Comparison of ENCODE assay signal across 22 cellular contexts in the genomic region with DNA sequence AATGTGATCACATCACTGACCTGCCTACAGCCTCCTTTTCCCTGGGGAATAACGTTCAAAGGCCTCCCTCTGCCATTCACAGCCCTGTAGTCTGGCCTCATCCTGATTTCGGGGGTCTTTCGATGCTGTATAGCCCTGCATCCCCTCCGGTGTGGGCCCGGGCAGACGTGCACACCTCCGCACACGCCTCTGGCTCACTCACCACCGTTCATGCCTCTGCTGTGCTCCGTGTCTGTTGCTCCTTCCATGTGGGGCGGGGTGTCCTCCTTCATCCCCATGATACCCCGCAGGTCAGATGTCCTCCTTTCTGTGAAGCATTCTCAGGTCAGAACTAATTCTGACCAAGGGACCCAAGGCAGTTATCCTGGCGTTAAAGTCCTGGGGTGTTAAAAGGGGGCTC. TPM values are rescaled to one million over a fixed set of nuclear protein-coding genes. Genes with fewer than 3 reads are reported as not detected.
A peak's percentile ranks its signal among the peaks of the same experiment; 100 is the strongest.
DNase-seq lines count a peak whose midpoint lies in the region; ATAC-seq, FAIRE-seq and TF ChIP-seq lines count a peak whose summit lies in the region.
"Had no signal": no experiment of that assay in that cellular context is flagged by ENCODE, and none has a peak within 500 bp of the region (broad histone marks: within the 10 kb centered on the region; RNA-seq: fewer than 3 reads in every experiment).

No MANE protein-coding gene starts in this region.

- H3K9ac ChIP-seq in kidney (ENCODE audit: low read length in 2 of 2) (no peak overlapping the region), stomach smooth muscle (ENCODE audit: low read length in 2 of 2) (no peak overlapping the region)
- H3K9ac ChIP-seq: KMS-11 had no signal

- H3K4me1 ChIP-seq in kidney (ENCODE audit: control insufficient read depth in 1 of 2, insufficient read depth in 1 of 2, low read depth in 1 of 2, low read length in 2 of 2) (no peaks in the 10 kb centered on the region), stomach smooth muscle (ENCODE audit: control insufficient read depth, insufficient read depth, low read length) (peaks cover 3% of the 10 kb centered on the region)

- DNase-seq in activated naive CD8-positive, alpha-beta T cell treated with anti-CD3 and anti-CD28 coated beads, Interleukin-2, amount 50 U/mL, for 24 hours: no peak
- DNase-seq in activated naive CD8-positive, alpha-beta T cell treated with anti-CD3 and anti-CD28 coated beads for 36 hours: no peak
- DNase-seq in activated CD4-positive, alpha-beta memory T cell treated with anti-CD3 and anti-CD28 coated beads, Interleukin-2, amount 10 ng/mL, durations not matched to agents 7 days and 5 days: no peak
- peak; percentile 32 for DNase-seq in kidney
- no peak for DNase-seq in cerebellar cortex (ENCODE audit: low spot score)
- no peak for DNase-seq in nephron progenitor cell
- DNase-seq: ACHN; C1 segment of cervical spinal cord; DMS79; MV-4-11; NCI-H187; NCI-H2107; NCI-H510A; NCI-H748 treated with DMSO at 0.1 percent for 48 hours; NK-92 treated with Interleukin-12 subunit alpha and Interleukin-12 subunit beta, amount 100 ng/mL, for 24 hours; Right ventricle myocardium superior had no signal

- TF ChIP-seq CTCF in kidney (IDR thresholded peaks at IDR 0.05; ENCODE audit: borderline replicate concordance, extremely low read depth, insufficient read depth): no peak
- no peak for TF ChIP-seq CTCF in nephron progenitor cell (IDR thresholded peaks at IDR 0.05)

- H3K36me3 ChIP-seq in kidney (ENCODE audit: control insufficient read depth in 1 of 2, insufficient read depth in 2 of 2, low read length in 2 of 2) (peaks cover 16 to 52% of the 10 kb centered on the region in 2 donors), stomach smooth muscle (ENCODE audit: control insufficient read depth in 2 of 2, insufficient read depth in 2 of 2, low read length in 2 of 2) (peaks cover 57 to 59% of the 10 kb centered on the region in 2 donors)

- H3K9me3 ChIP-seq in kidney (ENCODE audit: control insufficient read depth in 1 of 2, low read length in 2 of 2) (no peaks in the 10 kb centered on the region), stomach smooth muscle (ENCODE audit: control insufficient read depth in 2 of 2, low read length in 2 of 2) (no peaks in the 10 kb centered on the region)

- no peak overlapping the region for H3K4me3 ChIP-seq in kidney (ENCODE audit: low read length in 2 of 2)
- H3K4me3 ChIP-seq in stomach smooth muscle (ENCODE audit: low read length in 2 of 2): no peak overlapping the region

- no peaks in the 10 kb centered on the region for H3K27me3 ChIP-seq in stomach smooth muscle (ENCODE audit: control insufficient read depth in 1 of 2, insufficient read depth in 2 of 2, low read length in 2 of 2)

- CTCF ChIA-PET in activated CD4-positive, alpha-beta memory T cell treated with anti-CD3 and anti-CD28 coated beads, Interleukin-2, amount 10 ng/mL, durations not matched to agents 7 days and 5 days (lab: Charles Lee): interaction anchor here (1.8 kb wide), 1 partner anchor 122 kb away, joined by 5 read pairs; no protein-coding TSS in a partner anchor

- intact Hi-C loops in kidney (cut with DNase I): loop anchor here (5.0 kb wide), 1 partner anchor 115 kb away; no protein-coding TSS in a partner anchor

- FAIRE-seq in kidney (lab: Jason Lieb, UNC): no peak
- FAIRE-seq: GM12892, GM18507, H1, RCC 7860 had no signal

- POLR2A ChIA-PET in activated CD4-positive, alpha-beta memory T cell treated with anti-CD3 and anti-CD28 coated beads, Interleukin-2, amount 10 ng/mL, durations not matched to agents 7 days and 5 days (lab: Charles Lee): no interaction called here

- H3K4me3 Mint-ChIP-seq in activated naive CD8-positive, alpha-beta T cell treated with anti-CD3 and anti-CD28 coated beads, Interleukin-2, amount 50 U/mL, for 24 hours: no peak overlapping the region
- H3K4me3 Mint-ChIP-seq in activated naive CD8-positive, alpha-beta T cell treated with anti-CD3 and anti-CD28 coated beads for 36 hours: no peak overlapping the region
- H3K4me3 Mint-ChIP-seq in activated CD4-positive, alpha-beta memory T cell treated with anti-CD3 and anti-CD28 coated beads, Interleukin-2, amount 10 ng/mL, durations not matched to agents 7 days and 5 days: no peak overlapping the region
- no peak overlapping the region for H3K4me3 Mint-ChIP-seq in nephron progenitor cell

- H3K9me3 Mint-ChIP-seq in activated naive CD8-positive, alpha-beta T cell treated with anti-CD3 and anti-CD28 coated beads, Interleukin-2, amount 50 U/mL, for 24 hours: no peaks in the 10 kb centered on the region
- no peaks in the 10 kb centered on the region for H3K9me3 Mint-ChIP-seq in activated naive CD8-positive, alpha-beta T cell treated with anti-CD3 and anti-CD28 coated beads for 36 hours
- no peaks in the 10 kb centered on the region for H3K9me3 Mint-ChIP-seq in activated CD4-positive, alpha-beta memory T cell treated with anti-CD3 and anti-CD28 coated beads, Interleukin-2, amount 10 ng/mL, durations not matched to agents 7 days and 5 days
- no peaks in the 10 kb centered on the region for H3K9me3 Mint-ChIP-seq in nephron progenitor cell

- H3K36me3 Mint-ChIP-seq in activated naive CD8-positive, alpha-beta T cell treated with anti-CD3 and anti-CD28 coated beads, Interleukin-2, amount 50 U/mL, for 24 hours (ENCODE audit: low read depth): peaks cover 50% of the 10 kb centered on the region
- peaks cover 22% of the 10 kb centered on the region for H3K36me3 Mint-ChIP-seq in activated naive CD8-positive, alpha-beta T cell treated with anti-CD3 and anti-CD28 coated beads for 36 hours
- H3K36me3 Mint-ChIP-seq in activated CD4-positive, alpha-beta memory T cell treated with anti-CD3 and anti-CD28 coated beads, Interleukin-2, amount 10 ng/mL, durations not matched to agents 7 days and 5 days (ENCODE audit: low read depth): peaks cover 65% of the 10 kb centered on the region
- H3K36me3 Mint-ChIP-seq in nephron progenitor cell (ENCODE audit: low read depth): peaks cover 58% of the 10 kb centered on the region

- H3K27me3 Mint-ChIP-seq in activated naive CD8-positive, alpha-beta T cell treated with anti-CD3 and anti-CD28 coated beads, Interleukin-2, amount 50 U/mL, for 24 hours: no peaks in the 10 kb centered on the region
- H3K27me3 Mint-ChIP-seq in activated naive CD8-positive, alpha-beta T cell treated with anti-CD3 and anti-CD28 coated beads for 36 hours: no peaks in the 10 kb centered on the region
- no peaks in the 10 kb centered on the region for H3K27me3 Mint-ChIP-seq in activated CD4-positive, alpha-beta memory T cell treated with anti-CD3 and anti-CD28 coated beads, Interleukin-2, amount 10 ng/mL, durations not matched to agents 7 days and 5 days
- no peaks in the 10 kb centered on the region for H3K27me3 Mint-ChIP-seq in nephron progenitor cell (ENCODE audit: low read depth, poor library complexity)

- H3K27ac ChIP-seq in kidney (ENCODE audit: low read depth in 2 of 2, low read length in 2 of 2): no peak overlapping the region
- peak overlapping the region; percentile 2 for H3K27ac ChIP-seq in stomach smooth muscle (ENCODE audit: low read length)
- H3K27ac ChIP-seq: KMS-11 had no signal

- ATAC-seq in activated naive CD8-positive, alpha-beta T cell treated with anti-CD3 and anti-CD28 coated beads, Interleukin-2, amount 50 U/mL, for 24 hours: no peak

- H3K27ac Mint-ChIP-seq in activated naive CD8-positive, alpha-beta T cell treated with anti-CD3 and anti-CD28 coated beads, Interleukin-2, amount 50 U/mL, for 24 hours: peak overlapping the region; percentile 13
- H3K27ac Mint-ChIP-seq in activated naive CD8-positive, alpha-beta T cell treated with anti-CD3 and anti-CD28 coated beads for 36 hours: no peak overlapping the region
- peak overlapping the region; percentile 29 for H3K27ac Mint-ChIP-seq in activated CD4-positive, alpha-beta memory T cell treated with anti-CD3 and anti-CD28 coated beads, Interleukin-2, amount 10 ng/mL, durations not matched to agents 7 days and 5 days
- no peak overlapping the region for H3K27ac Mint-ChIP-seq in nephron progenitor cell

- H3K4me1 Mint-ChIP-seq in activated naive CD8-positive, alpha-beta T cell treated with anti-CD3 and anti-CD28 coated beads, Interleukin-2, amount 50 U/mL, for 24 hours: peaks cover 37% of the 10 kb centered on the region
- peaks cover 36% of the 10 kb centered on the region for H3K4me1 Mint-ChIP-seq in activated naive CD8-positive, alpha-beta T cell treated with anti-CD3 and anti-CD28 coated beads for 36 hours
- H3K4me1 Mint-ChIP-seq in activated CD4-positive, alpha-beta memory T cell treated with anti-CD3 and anti-CD28 coated beads, Interleukin-2, amount 10 ng/mL, durations not matched to agents 7 days and 5 days: peaks cover 52% of the 10 kb centered on the region
- peaks cover 5% of the 10 kb centered on the region for H3K4me1 Mint-ChIP-seq in nephron progenitor cell

RNA-seq across cellular contexts. Expression of a gene that starts 13.8 kb away (rescaled TPM):
- 100 to 1,000 TPM; 142 to 144 TPM for total RNA-seq in activated naive CD8-positive, alpha-beta T cell treated with anti-CD3 and anti-CD28 coated beads for 36 hours
- 100 to 1,000 TPM; 116 to 119 TPM for total RNA-seq in activated CD4-positive, alpha-beta memory T cell treated with anti-CD3 and anti-CD28 coated beads, Interleukin-2, amount 10 ng/mL, durations not matched to agents 7 days and 5 days
- total RNA-seq in kidney: 16.8 TPM
- 18.0 TPM for polyA plus RNA-seq in kidney (ENCODE audit: insufficient read depth, low read depth, low replicate concordance)

RNA-seq across cellular contexts. Expression of a gene that starts 26.3 kb away (rescaled TPM):
- total RNA-seq in activated naive CD8-positive, alpha-beta T cell treated with anti-CD3 and anti-CD28 coated beads for 36 hours: 10 to 100 TPM; 59.0 to 60.0 TPM
- total RNA-seq in activated CD4-positive, alpha-beta memory T cell treated with anti-CD3 and anti-CD28 coated beads, Interleukin-2, amount 10 ng/mL, durations not matched to agents 7 days and 5 days: 10 to 100 TPM; 33.8 to 35.3 TPM
- 19.5 TPM for total RNA-seq in kidney
- 26.3 TPM for polyA plus RNA-seq in kidney (ENCODE audit: insufficient read depth, low read depth, low replicate concordance)

RNA-seq across cellular contexts. Expression of a gene that starts 47.7 kb away (rescaled TPM):
- total RNA-seq in activated naive CD8-positive, alpha-beta T cell treated with anti-CD3 and anti-CD28 coated beads for 36 hours: not detected
- total RNA-seq in activated CD4-positive, alpha-beta memory T cell treated with anti-CD3 and anti-CD28 coated beads, Interleukin-2, amount 10 ng/mL, durations not matched to agents 7 days and 5 days: not detected
- total RNA-seq in kidney: not detected
- polyA plus RNA-seq in kidney (ENCODE audit: insufficient read depth, low read depth, low replicate concordance): not detected
- total RNA-seq: H1, Right ventricle myocardium superior had no signal
- polyA plus RNA-seq: H1 had no signal

Comparison
In these comparisons a context has a peak if more than half of its experiments do, and no peak if none do; other contexts are left out.
1. H3K27ac Mint-ChIP-seq: peak in activated naive CD8-positive, alpha-beta T cell treated with anti-CD3 and anti-CD28 coated beads, Interleukin-2, amount 50 U/mL, for 24 hours (single experiment) and activated CD4-positive, alpha-beta memory T cell treated with anti-CD3 and anti-CD28 coated beads, Interleukin-2, amount 10 ng/mL, durations not matched to agents 7 days and 5 days (single experiment); none in activated naive CD8-positive, alpha-beta T cell treated with anti-CD3 and anti-CD28 coated beads for 36 hours (single experiment) and nephron progenitor cell (single experiment).